8 cellular contexts compared by ENCODE assay signal in the genomic region with DNA sequence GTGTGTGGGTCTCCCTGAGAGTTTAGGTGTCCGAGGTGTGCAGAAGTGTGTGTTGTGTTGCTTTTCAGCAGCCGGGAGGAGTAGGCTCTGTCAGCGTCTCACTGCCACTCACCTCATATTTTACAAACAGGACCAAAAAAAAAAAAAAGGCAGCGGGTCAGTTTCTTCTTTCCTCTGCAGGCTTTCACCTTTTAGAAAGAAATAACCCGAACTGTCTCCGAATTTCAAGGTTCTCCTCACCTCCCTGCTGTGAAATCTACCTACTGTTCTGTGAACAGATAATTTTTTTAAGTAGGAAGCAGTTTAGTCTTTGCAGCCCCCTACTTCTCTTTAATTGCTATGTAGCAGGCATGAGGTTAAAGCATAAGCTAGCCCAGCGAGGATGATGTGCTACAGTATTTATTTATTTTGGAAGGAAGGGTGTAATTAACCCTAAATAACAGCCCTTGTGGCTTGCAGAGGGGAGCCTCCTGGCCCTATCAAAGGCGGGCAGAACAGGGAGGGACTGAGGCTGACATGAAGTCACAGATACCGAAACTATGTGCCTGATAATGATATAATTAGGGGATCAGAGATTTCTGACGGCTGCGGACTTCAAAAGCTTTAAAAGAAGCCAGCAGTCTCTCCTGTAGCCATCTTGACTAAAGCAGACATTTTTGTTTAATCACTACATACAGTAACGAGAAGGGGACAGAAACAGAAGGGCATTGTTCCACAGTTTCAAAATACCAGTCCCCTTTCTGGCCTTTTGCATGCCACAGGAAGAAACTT. TPM values are rescaled to one million over a fixed set of nuclear protein-coding genes. Genes with fewer than 3 reads are reported as not detected.
DNase-seq lines count a peak whose midpoint lies in the region; ATAC-seq and TF ChIP-seq lines count a peak whose summit lies in the region.

No MANE protein-coding gene starts in this region.

- H4K91ac ChIP-seq in neuronal stem cell (ENCODE audit: low read depth, low read length, poor library complexity) = no peak overlapping the region

- peaks cover 23 to 39% (median 32%) of the 10 kb centered on the region in 4 donors for H3K4me1 ChIP-seq in esophagus muscularis mucosa
- peaks cover 6 to 7% of the 10 kb centered on the region in 2 donors for H3K4me1 ChIP-seq in neuronal stem cell (ENCODE audit: control insufficient read depth in 2 of 2, insufficient read depth in 1 of 2, low read depth in 1 of 2, low read length in 2 of 2)

- peak overlapping the region; percentile 97 for H2AFZ ChIP-seq in neuronal stem cell (ENCODE audit: low read length)

- no peak overlapping the region for H3K23ac ChIP-seq in neuronal stem cell (ENCODE audit: low read depth, low read length, poor library complexity)

- no peak for ATAC-seq in GM18511 (IDR thresholded peaks at IDR 0.05; ENCODE audit: unreplicated experiment)
- no peak for ATAC-seq in left lobe of liver

- no peak overlapping the region for H2AK5ac ChIP-seq in neuronal stem cell (ENCODE audit: low read depth, low read length)

- TF ChIP-seq CTCF in esophagus muscularis mucosa (IDR thresholded peaks at IDR 0.05) = no peak

- no peak overlapping the region for H3K9ac ChIP-seq in neuronal stem cell (ENCODE audit: low read depth, low read length, poor library complexity)

- intact Hi-C loops in esophagus muscularis mucosa (cut with DNase I) = loop anchor here (5.0 to 10.0 kb wide), 3 partner anchors 196 to 623 kb away; no protein-coding TSS in a partner anchor

- H3K18ac ChIP-seq in neuronal stem cell (ENCODE audit: low read length) = no peak overlapping the region

- peaks cover 0 to 14% (median 2%) of the 10 kb centered on the region in 4 donors for H3K36me3 ChIP-seq in esophagus muscularis mucosa
- no peaks in the 10 kb centered on the region for H3K36me3 ChIP-seq in neuronal stem cell (replicated peaks in 1 of 2; ENCODE audit: control insufficient read depth in 2 of 2, insufficient read depth in 2 of 2, low read length in 2 of 2)

- H3K79me1 ChIP-seq in neuronal stem cell (ENCODE audit: low read depth, low read length) = no peaks in the 10 kb centered on the region

- H3K27me3 ChIP-seq in esophagus muscularis mucosa (peaks cover 0 to 44% (median 0%) of the 10 kb centered on the region in 4 donors), neuronal stem cell (ENCODE audit: control insufficient read depth in 3 of 3, insufficient read depth in 3 of 3, low read depth in 1 of 3, low read length in 3 of 3) (peaks cover 0 to 70% (median 47%) of the 10 kb centered on the region in 3 experiments)

- H3K27ac ChIP-seq in esophagus muscularis mucosa (replicated peaks in 1 of 4) (no peak overlapping the region), neuronal stem cell (replicated peaks; ENCODE audit: low read length) (no peak overlapping the region)

- H2BK120ac ChIP-seq in neuronal stem cell (ENCODE audit: low read depth, low read length) = no peak overlapping the region

- H2BK15ac ChIP-seq in neuronal stem cell (ENCODE audit: low read length) = no peak overlapping the region

- no peak overlapping the region for H2BK12ac ChIP-seq in neuronal stem cell (ENCODE audit: low read length)

- WGBS in esophagus muscularis mucosa = 45% methylated on average over 12 of the region's 12 CpGs
- no CpG with 5 or more reads among the region's 12 CpGs for WGBS in neuronal stem cell (ENCODE audit: extremely low coverage in 2 of 2, insufficient read length in 2 of 2, insufficient replicate concordance in 1 of 2), 2 donors

- no peak for TF ChIP-seq EP300 in esophagus muscularis mucosa (IDR thresholded peaks at IDR 0.05)

- no peak overlapping the region for H2BK5ac ChIP-seq in neuronal stem cell (ENCODE audit: low read length)

- no peak overlapping the region for H4K8ac ChIP-seq in neuronal stem cell (ENCODE audit: low read depth, low read length)

- H3K14ac ChIP-seq in neuronal stem cell (ENCODE audit: low read length) = no peak overlapping the region

- DNase-seq in NCI-H524 (lab: John Stamatoyannopoulos, UW) (peak; percentile 14 to 34), NCI-H524 treated with DMSO at 0.1 percent for 48 hours (lab: John Stamatoyannopoulos, UW) (no peak), RPMI7951 (ENCODE audit: low read depth) (peak; percentile 69), esophagus muscularis mucosa (ENCODE audit: extremely low spot score) (no peak), neuronal stem cell (ENCODE audit: low spot score) (no peak), HT-29 (ENCODE audit: low spot score) (no peak), left lobe of liver (ENCODE audit: low spot score) (no peak)

- H3K4ac ChIP-seq in neuronal stem cell (ENCODE audit: low read length) = no peak overlapping the region

- H3K9me3 ChIP-seq in esophagus muscularis mucosa (no peaks in the 10 kb centered on the region), neuronal stem cell (replicated peaks in 1 of 2; ENCODE audit: control insufficient read depth in 2 of 2, insufficient read depth in 1 of 2, low read depth in 1 of 2, low read length in 2 of 2) (no peaks in the 10 kb centered on the region)

- peak overlapping the region; percentile 96 for H3K4me2 ChIP-seq in neuronal stem cell (ENCODE audit: insufficient read depth, low read length, poor library complexity, severe bottlenecking)

- no peak for TF ChIP-seq POLR2A in esophagus muscularis mucosa (IDR thresholded peaks at IDR 0.05; ENCODE audit: low read depth)

- peak overlapping the region; percentile 77 to 85 (median 81) for H3K4me3 ChIP-seq in esophagus muscularis mucosa
- peak overlapping the region; percentile 39 to 88 for H3K4me3 ChIP-seq in neuronal stem cell (ENCODE audit: low read length in 2 of 2)

RNA-seq across cellular contexts. Expression of a gene that starts 1.6 kb away (rescaled TPM):
- total RNA-seq in RPMI7951 (2014; rRNA removed; shearing (Covaris generic)) = 39.1 and 44.6 TPM in 2 replicates
- 1 to 10 TPM; 6.2 to 8.4 (median 8.1) TPM for total RNA-seq in esophagus muscularis mucosa
- 0.82 TPM for polyA plus RNA-seq in neuronal stem cell (2013, experiment 1 of 2)
- polyA plus RNA-seq in neuronal stem cell (2013, experiment 2 of 2) = 0.71 TPM
- total RNA-seq in HT-29 (2014; rRNA removed; shearing (Covaris generic)) = 0.68 and 1.4 TPM in 2 replicates
- total RNA-seq in left lobe of liver = 7.7 TPM

Comparison
In these comparisons a context has a peak if more than half of its experiments do, and no peak if none do; other contexts are left out.
1. DNase-seq: peak in NCI-H524 (2 of 2) and RPMI7951 (single experiment); none in NCI-H524 treated with DMSO at 0.1 percent for 48 hours (single experiment), esophagus muscularis mucosa (single experiment), neuronal stem cell (single experiment), HT-29 (single experiment) and left lobe of liver (single experiment).